Comparison of ENCODE assay signal across 1 cellular context in genomic region chr12:110579239-110579888, GRCh38.
TF ChIP-seq lines count a peak whose summit lies in the region.

No MANE protein-coding gene starts in this region.

TF ChIP-seq in IMR-90, 13 proteins besides CTCF, POLR2A, EP300 and RAD21:
- TF ChIP-seq CHD1 (IDR thresholded peaks at IDR 0.05; ENCODE audit: low read depth, low read length) (no peak), MAFK (IDR thresholded peaks at IDR 0.05; ENCODE audit: low read depth, low read length) (no peak)
